ENCODE assay signal across 19 cellular contexts in the genomic region with DNA sequence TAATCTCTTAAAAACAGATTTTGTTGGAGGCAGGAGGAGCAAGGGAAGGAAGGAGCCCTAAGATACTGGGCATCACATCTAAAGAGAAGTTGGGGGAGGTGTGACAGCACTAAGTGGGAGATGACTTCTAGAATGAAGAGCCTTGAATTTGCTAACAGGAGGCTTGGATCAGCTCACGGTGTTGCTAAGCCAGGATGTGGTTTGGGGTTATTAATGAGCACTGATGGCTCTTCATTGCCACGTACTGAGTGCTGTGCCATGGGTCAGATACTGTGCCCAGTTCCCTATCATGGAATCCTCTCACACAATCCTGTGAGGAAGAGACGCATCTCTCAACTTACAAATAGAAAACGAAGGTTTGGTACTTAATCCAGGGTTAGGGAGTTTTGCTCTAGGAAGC.
A peak's percentile ranks its signal among the peaks of the same experiment; 100 is the strongest.
DNase-seq lines count a peak whose midpoint lies in the region; ATAC-seq and TF ChIP-seq lines count a peak whose summit lies in the region.
"Had no signal": no experiment of that assay in that cellular context is flagged by ENCODE, and none has a peak within 500 bp of the region (broad histone marks: within the 10 kb centered on the region; RNA-seq: fewer than 3 reads in every experiment).

No MANE protein-coding gene starts in this region.

- H3K9me3 ChIP-seq in uterus (no peaks in the 10 kb centered on the region), sigmoid colon (no peaks in the 10 kb centered on the region)
- H3K9me3 ChIP-seq: SJCRH30 had no signal

- H3K27ac ChIP-seq in uterus (peak overlapping the region; percentile 58 to 68), sigmoid colon (no peak overlapping the region)
- H3K27ac ChIP-seq: SJCRH30 had no signal

- H3K27me3 ChIP-seq in uterus (no peaks in the 10 kb centered on the region), sigmoid colon (no peaks in the 10 kb centered on the region)

- H3K9me3 Mint-ChIP-seq in activated T-cell treated with anti-CD3 and anti-CD28 coated beads, Interleukin-2, amount 50 U/mL, for 72 hours: no peaks in the 10 kb centered on the region
- no peaks in the 10 kb centered on the region for H3K9me3 Mint-ChIP-seq in nephron

- no peak overlapping the region for H3K4me3 Mint-ChIP-seq in activated T-cell treated with anti-CD3 and anti-CD28 coated beads, Interleukin-2, amount 50 U/mL, for 72 hours
- H3K4me3 Mint-ChIP-seq in nephron: no peak overlapping the region
- H3K4me3 Mint-ChIP-seq: B cell had no signal

- H3K4me1 Mint-ChIP-seq in activated T-cell treated with anti-CD3 and anti-CD28 coated beads, Interleukin-2, amount 50 U/mL, for 72 hours (ENCODE audit: low read depth): no peaks in the 10 kb centered on the region
- H3K4me1 Mint-ChIP-seq in nephron: peaks cover 26% of the 10 kb centered on the region
- H3K4me1 Mint-ChIP-seq: B cell had no signal

- H3K4me3 ChIP-seq in uterus: no peak overlapping the region
- H3K4me3 ChIP-seq in sigmoid colon: no peak overlapping the region
- H3K4me3 ChIP-seq: SJCRH30 had no signal

- TF ChIP-seq CTCF in nephron (IDR thresholded peaks at IDR 0.05; ENCODE audit: unreplicated experiment in 3 of 3): no peak
- no peak for TF ChIP-seq CTCF in uterus (IDR thresholded peaks at IDR 0.05)
- TF ChIP-seq CTCF in sigmoid colon (IDR thresholded peaks at IDR 0.05): no peak

- TF ChIP-seq EP300 in sigmoid colon (IDR thresholded peaks at IDR 0.05): no peak

- H3K4me1 ChIP-seq in uterus (peaks cover 0 to 9% of the 10 kb centered on the region in 2 donors), sigmoid colon (peaks cover 0 to 26% (median 20%) of the 10 kb centered on the region in 4 donors)
- H3K4me1 ChIP-seq: SJCRH30 had no signal

- no peak for ATAC-seq in activated T-cell treated with anti-CD3 and anti-CD28 coated beads, Interleukin-2, amount 50 U/mL, for 72 hours (replicated peaks in 1 of 2)
- ATAC-seq: PC-3 had no signal

- H3K27ac Mint-ChIP-seq in activated T-cell treated with anti-CD3 and anti-CD28 coated beads, Interleukin-2, amount 50 U/mL, for 72 hours: peak overlapping the region; percentile 17
- H3K27ac Mint-ChIP-seq in nephron: peak overlapping the region in 2 of 3 experiments; percentile 6 to 81
- H3K27ac Mint-ChIP-seq: B cell had no signal

- intact Hi-C loops in uterus (cut with DNase I; ENCODE audit: low total_unique reads) (loop anchor here (10.0 kb wide), 1 partner anchor 889 kb away; no protein-coding TSS in a partner anchor), sigmoid colon (cut with DNase I) (loop anchor here (5.0 to 10.0 kb wide), 4 partner anchors 136 to 596 kb away; partner anchors contain the start of gene GLI3), posterior cingulate gyrus (cut with DNase I) (no loop called here)

- no peaks in the 10 kb centered on the region for H3K36me3 Mint-ChIP-seq in activated T-cell treated with anti-CD3 and anti-CD28 coated beads, Interleukin-2, amount 50 U/mL, for 72 hours (ENCODE audit: insufficient read depth in 2 of 2)
- H3K36me3 Mint-ChIP-seq in nephron (ENCODE audit: low read depth): no peaks in the 10 kb centered on the region

- TF ChIP-seq POLR2A in uterus (IDR thresholded peaks at IDR 0.05) (no peak), sigmoid colon (IDR thresholded peaks at IDR 0.05) (no peak)

- 62 to 65% methylated on average over 4 of the region's 4 CpGs for WGBS in sigmoid colon, 2 donors

- DNase-seq in activated T-cell treated with anti-CD3 and anti-CD28 coated beads, Interleukin-2, amount 50 U/mL, for 72 hours: no peak
- DNase-seq in activated T-cell treated with anti-CD3 and anti-CD28 coated beads for 4 hours (no peak), amniotic epithelial cell (ENCODE audit: low read depth) (peak; percentile 48), uterus (no peak), mucosa of gallbladder (ENCODE audit: low spot score) (no peak), sigmoid colon (no peak), posterior cingulate gyrus (no peak)
- DNase-seq: 8988T, DMS79 treated with DMSO at 0.1 percent for 48 hours, KG1, NCI-H1417 treated with DMSO at 0.1 percent for 48 hours, NCI-H187 treated with DMSO at 0.1 percent for 48 hours, NCI-H2227 treated with DMSO at 0.1 percent for 48 hours, NCI-H524, NCI-H82 had no signal

- peaks cover 34% of the 10 kb centered on the region for H3K27me3 Mint-ChIP-seq in activated T-cell treated with anti-CD3 and anti-CD28 coated beads, Interleukin-2, amount 50 U/mL, for 72 hours (ENCODE audit: low read depth)
- H3K27me3 Mint-ChIP-seq in nephron (ENCODE audit: low read depth): no peaks in the 10 kb centered on the region

- H3K36me3 ChIP-seq in uterus (no peaks in the 10 kb centered on the region), sigmoid colon (no peaks in the 10 kb centered on the region)
- H3K36me3 ChIP-seq: SJCRH30 had no signal

Comparison
In these comparisons a context has a peak if more than half of its experiments do, and no peak if none do; other contexts are left out.
1. H3K27ac ChIP-seq: peak in uterus (2 of 2); none in sigmoid colon (0 of 4).